Comparison of ENCODE assay signal across 8 cellular contexts in the genomic region with DNA sequence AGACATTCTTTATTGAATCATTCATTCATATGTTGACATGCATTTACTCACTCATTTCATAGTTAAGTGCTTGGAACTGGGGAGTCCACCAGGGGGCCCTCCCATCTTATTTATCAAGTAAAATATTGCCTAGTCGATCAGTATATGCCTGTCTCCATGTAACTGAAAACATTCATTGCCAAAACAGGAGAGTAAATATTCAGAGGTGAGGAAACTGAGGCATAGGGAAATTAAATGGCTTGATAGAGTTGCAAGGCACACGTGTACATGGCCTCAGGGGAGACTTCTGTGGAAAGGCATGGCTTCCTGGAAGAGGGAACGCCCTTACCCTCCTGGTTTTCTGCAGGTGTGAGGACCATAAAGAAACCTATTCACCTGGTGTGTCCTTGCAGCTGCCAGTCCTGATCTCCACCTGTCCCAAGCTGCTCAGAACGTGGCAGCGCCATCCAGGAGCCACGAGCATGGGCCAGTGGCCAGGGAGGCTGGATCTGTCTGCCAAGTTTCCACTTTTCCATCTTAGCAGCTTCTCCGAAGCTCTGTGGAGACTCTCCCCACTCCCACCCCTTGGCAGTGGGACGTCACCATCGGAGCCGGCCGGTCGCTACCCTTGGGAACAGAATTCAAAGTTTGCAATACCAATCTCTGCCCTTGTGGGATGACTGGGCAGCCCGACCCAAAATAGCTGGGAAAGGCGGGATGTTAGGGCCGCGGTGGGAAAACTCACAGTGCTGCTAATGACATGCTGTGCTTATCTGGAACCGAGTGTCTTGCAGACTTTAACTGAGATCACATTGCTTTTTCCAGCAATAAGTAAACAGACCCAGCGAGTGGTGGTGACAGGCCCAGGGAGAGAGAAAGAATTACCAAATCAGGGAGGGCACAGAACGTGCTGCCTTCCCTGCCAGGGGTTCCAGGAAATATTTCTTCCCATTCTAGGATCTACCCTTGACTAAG. TPM values are rescaled to one million over a fixed set of nuclear protein-coding genes. Genes with fewer than 3 reads are reported as not detected.
DNase-seq lines count a peak whose midpoint lies in the region; ATAC-seq, FAIRE-seq and TF ChIP-seq lines count a peak whose summit lies in the region.

No MANE protein-coding gene starts in this region.

- H3K36me3 ChIP-seq in gastroesophageal sphincter: no peaks in the 10 kb centered on the region

- TF ChIP-seq RAD21 in A549 (conservative IDR thresholded peaks at IDR 0.05 in 1 of 2, IDR thresholded peaks at IDR 0.05 in 1 of 2): peak; percentile 91 to 96

- 63% methylated on average over 18 of the region's 19 CpGs for WGBS in A549 (ENCODE audit: missing lambda C conversion rate)
- WGBS in gastroesophageal sphincter (ENCODE audit: low coverage in 1 of 2), 2 donors: 3 to 7% methylated on average over 5 to 10 of the region's 19 CpGs

- peak overlapping the region; percentile 32 to 43; a peak in 4 of 6 replicates for H3K27ac ChIP-seq in A549
- peak overlapping the region; percentile 65 to 85 (median 82) for H3K27ac ChIP-seq in gastroesophageal sphincter

- peaks cover 3% of the 10 kb centered on the region; the same call in 1 of the 3 replicates for H3K9me3 ChIP-seq in A549
- no peaks in the 10 kb centered on the region for H3K9me3 ChIP-seq in gastroesophageal sphincter

- peak; percentile 48 to 62; a peak in 3 of 6 replicates for ATAC-seq in A549
- peak; percentile 61 for ATAC-seq in gastroesophageal sphincter
- no peak for ATAC-seq in GM18511 (IDR thresholded peaks at IDR 0.05; ENCODE audit: unreplicated experiment)

- CTCF ChIA-PET in A549 (lab: Yijun Ruan, JAX): interaction anchor here (0.6 to 14.8 kb wide), 26 partner anchors 9 to 691 kb away, joined by 3 to 376 read pairs (median 4); a partner anchor contains a TSS

- TF ChIP-seq POLR2A in A549 (IDR thresholded peaks at IDR 0.05; ENCODE audit: low read length) (no peak), gastroesophageal sphincter (IDR thresholded peaks at IDR 0.05) (no peak)

- H3K4me1 ChIP-seq in A549: peaks cover 15% of the 10 kb centered on the region
- H3K4me1 ChIP-seq in gastroesophageal sphincter: peaks cover 3 to 58% (median 29%) of the 10 kb centered on the region in 3 donors

- H3K27me3 ChIP-seq in gastroesophageal sphincter: no peaks in the 10 kb centered on the region

- POLR2A ChIA-PET in A549 (lab: Yijun Ruan, JAX): interaction anchor here (1.0 kb wide), 1 partner anchor 10 kb away, joined by 3 read pairs; a partner anchor contains a TSS

- no peak; a peak in 1 of 5 replicates for TF ChIP-seq EP300 in A549 (IDR thresholded peaks at IDR 0.05)
- no peak for TF ChIP-seq EP300 in gastroesophageal sphincter (IDR thresholded peaks at IDR 0.05)

- H3K4me3 ChIP-seq in A549 (no peak overlapping the region), GM12875 (ENCODE audit: low read depth, low read length) (no peak overlapping the region), gastroesophageal sphincter (peak overlapping the region in 1 of 2 donors; percentile 24)

- peak; percentile 84 for FAIRE-seq in A549 (lab: Jason Lieb, UNC)

- intact Hi-C loops in posterior vena cava (cut with DNase I): loop anchor here in 1 of 2 donors (10.0 kb wide), 1 partner anchor 65 kb away; no protein-coding TSS in a partner anchor

- H3K4me2 ChIP-seq in A549: no peak overlapping the region

- peak; percentile 98 for TF ChIP-seq CTCF in A549 (IDR thresholded peaks at IDR 0.05)
- peak; percentile 34; the same call in 1 of the 2 replicates for TF ChIP-seq CTCF in GM12875 (IDR thresholded peaks at IDR 0.05; ENCODE audit: borderline replicate concordance, insufficient read depth, low read depth, low read length)
- peak; percentile 56 to 88 (median 84) for TF ChIP-seq CTCF in gastroesophageal sphincter (IDR thresholded peaks at IDR 0.05)

- DNase-seq in A549 (ENCODE audit: low read depth in 1 of 2, low spot score in 1 of 2): peak; percentile 71 to 82
- DNase-seq in NCI-H748 (lab: John Stamatoyannopoulos, UW; ENCODE audit: unreplicated experiment): peak; percentile 45
- DNase-seq in activated T-cell treated with anti-CD3 and anti-CD28 coated beads, Interleukin-2, amount 50 U/mL, for 48 hours: peak; percentile 60 to 63
- DNase-seq in posterior vena cava (ENCODE audit: low spot score): peak; percentile 95
- no peak for DNase-seq in GDM1 (lab: John Stamatoyannopoulos, UW)

TF ChIP-seq in A549, 52 proteins besides CTCF, POLR2A, EP300 and RAD21:
- TF ChIP-seq SMC3 (IDR thresholded peaks at IDR 0.05): peak; percentile 89
- TF ChIP-seq FOXS1 (CRISPR knock-in tag; IDR thresholded peaks at IDR 0.05): no peak

RNA-seq across cellular contexts. Expression of a gene that starts 4.1 kb away (rescaled TPM):
- polyA plus RNA-seq in A549 (2011; rRNA removed) (10.2 and 13.2 TPM in 2 replicates), A549 (2017; fragmentation: RNase III; extraction: RNeasy Plus Mini Kit Qiagen cat#74134 plus additional on column Dnase treatment) (26.1 to 27.8 TPM (median 27.3 TPM) in 3 replicates)
- 5.2 and 8.3 TPM in 2 replicates for polyA plus RNA-seq in A549 (2012; cell fraction: cytosol; rRNA removed)
- 15.4 and 16.1 TPM in 2 replicates for polyA plus RNA-seq in A549 (2012; cell fraction: nucleus; rRNA removed)
- 12.9 and 13.3 TPM in 2 replicates for polyA minus RNA-seq in A549 (2011; rRNA and poly(A)+ RNA removed)
- total RNA-seq in gastroesophageal sphincter (10 to 100 TPM; 50.8 to 76.5 (median 72.3) TPM), posterior vena cava (100 to 1,000 TPM; 172 to 261 TPM)

RNA-seq across cellular contexts. Expression of a gene that starts 10.3 kb away (rescaled TPM):
- polyA plus RNA-seq in A549 (2011; rRNA removed): 65.5 and 70.0 TPM in 2 replicates
- 73.1 and 91.1 TPM in 2 replicates for polyA plus RNA-seq in A549 (2012; cell fraction: cytosol; rRNA removed)
- polyA plus RNA-seq in A549 (2012; cell fraction: nucleus; rRNA removed): 73.9 and 106 TPM in 2 replicates
- 63.4 to 67.6 TPM (median 66.8 TPM) in 3 replicates for polyA plus RNA-seq in A549 (2017; fragmentation: RNase III; extraction: RNeasy Plus Mini Kit Qiagen cat#74134 plus additional on column Dnase treatment)
- 66.6 and 67.2 TPM in 2 replicates for polyA minus RNA-seq in A549 (2011; rRNA and poly(A)+ RNA removed)
- total RNA-seq in gastroesophageal sphincter: 10 to 100 TPM; 11.2 to 30.1 (median 21.6) TPM
- total RNA-seq in posterior vena cava: 10 to 100 TPM; 29.5 to 34.7 TPM

RNA-seq across cellular contexts. Expression of a gene that starts 40.2 kb away (rescaled TPM):
- polyA plus RNA-seq in A549 (2011; rRNA removed) (28.3 and 32.3 TPM in 2 replicates), A549 (2017; fragmentation: RNase III; extraction: RNeasy Plus Mini Kit Qiagen cat#74134 plus additional on column Dnase treatment) (59.5 to 66.1 TPM (median 60.0 TPM) in 3 replicates)
- polyA plus RNA-seq in A549 (2012; cell fraction: cytosol; rRNA removed): 21.3 and 28.5 TPM in 2 replicates
- 104 and 148 TPM in 2 replicates for polyA plus RNA-seq in A549 (2012; cell fraction: nucleus; rRNA removed)
- 34.3 and 41.5 TPM in 2 replicates for polyA minus RNA-seq in A549 (2011; rRNA and poly(A)+ RNA removed)
- total RNA-seq in gastroesophageal sphincter (100 to 1,000 TPM; 101 to 260 (median 166) TPM), posterior vena cava (100 to 1,000 TPM; 103 to 163 TPM)

RNA-seq across cellular contexts. Expression of a gene that starts 54.7 kb away (rescaled TPM):
- polyA plus RNA-seq in A549 (2011; rRNA removed) (11.5 and 13.4 TPM in 2 replicates), A549 (2017; fragmentation: RNase III; extraction: RNeasy Plus Mini Kit Qiagen cat#74134 plus additional on column Dnase treatment) (33.8 to 41.7 TPM (median 38.0 TPM) in 3 replicates)
- polyA plus RNA-seq in A549 (2012; cell fraction: cytosol; rRNA removed): 20.8 and 25.0 TPM in 2 replicates
- 232 and 242 TPM in 2 replicates for polyA plus RNA-seq in A549 (2012; cell fraction: nucleus; rRNA removed)
- 17.5 and 25.8 TPM in 2 replicates for polyA minus RNA-seq in A549 (2011; rRNA and poly(A)+ RNA removed)
- total RNA-seq in gastroesophageal sphincter (10 to 100 TPM in 3 of 4 donors, 1 to 10 TPM in 1; 8.3 to 46.5 (median 16.2) TPM), posterior vena cava (10 to 100 TPM; 18.2 to 29.7 TPM)

Comparison
In these comparisons a context has a peak if more than half of its experiments do, and no peak if none do; other contexts are left out.
1. CTCF ChIP-seq: peak in every context shown above with its lines; median percentile 98 in A549; 84 in gastroesophageal sphincter; 34 in GM12875.